ENCODE assay signal across 13 cellular contexts in genomic region chr21:34199121-34199910, GRCh38.
DNase-seq lines count a peak whose midpoint lies in the region; ATAC-seq and TF ChIP-seq lines count a peak whose summit lies in the region.
"Had no signal": no experiment of that assay in that cellular context is flagged by ENCODE, and none has a peak within 500 bp of the region (broad histone marks: within the 10 kb centered on the region; RNA-seq: fewer than 3 reads in every experiment).

No MANE protein-coding gene starts in this region.

- DNase-seq in activated T-cell treated with anti-CD3 and anti-CD28 coated beads, Interleukin-2, amount 50 U/mL, for 72 hours, result no peak
- DNase-seq in activated T-cell treated with anti-CD3 and anti-CD28 coated beads for 4 hours (no peak), T-helper 17 cell (no peak), endodermal cell (no peak), HK-2 (ENCODE audit: unreplicated experiment) (no peak), SIG-M5 (lab: John Stamatoyannopoulos, UW) (no peak)
- no peak for DNase-seq in stimulated activated naive CD8-positive, alpha-beta T cell treated with anti-CD3 and anti-CD28 coated beads, Interleukin-15, amount 100 ng/mL, for 72 hours
- DNase-seq: BE2C; effector memory CD4-positive, alpha-beta T cell; NCI-H2107; transverse colon had no signal

- peaks cover 5% of the 10 kb centered on the region for H3K4me1 ChIP-seq in endodermal cell (ENCODE audit: control insufficient read depth, insufficient read depth, low read length)

- peaks cover 53% of the 10 kb centered on the region for H3K4me1 Mint-ChIP-seq in activated T-cell treated with anti-CD3 and anti-CD28 coated beads, Interleukin-2, amount 50 U/mL, for 72 hours (ENCODE audit: low read depth)
- peaks cover 19% of the 10 kb centered on the region for H3K4me1 Mint-ChIP-seq in T-helper 17 cell
- peaks cover 69% of the 10 kb centered on the region for H3K4me1 Mint-ChIP-seq in endodermal cell
- peaks cover 57% of the 10 kb centered on the region for H3K4me1 Mint-ChIP-seq in stimulated activated naive CD8-positive, alpha-beta T cell treated with anti-CD3 and anti-CD28 coated beads, Interleukin-15, amount 100 ng/mL, for 72 hours

- H3K4me3 Mint-ChIP-seq in activated T-cell treated with anti-CD3 and anti-CD28 coated beads, Interleukin-2, amount 50 U/mL, for 72 hours, result peak overlapping the region; percentile 50 to 72
- peak overlapping the region; percentile 57 for H3K4me3 Mint-ChIP-seq in T-helper 17 cell
- H3K4me3 Mint-ChIP-seq in endodermal cell, result no peak overlapping the region
- H3K4me3 Mint-ChIP-seq in stimulated activated naive CD8-positive, alpha-beta T cell treated with anti-CD3 and anti-CD28 coated beads, Interleukin-15, amount 100 ng/mL, for 72 hours, result peak overlapping the region; percentile 38 to 42

- 92 to 100% methylated on average over 2 to 7 of the region's 7 CpGs for WGBS in endodermal cell (ENCODE audit: insufficient coverage in 1 of 2, insufficient read length in 1 of 2), 2 experiments

- no peak for TF ChIP-seq CTCF in endodermal cell (conservative IDR thresholded peaks at IDR 0.05)

- no peaks in the 10 kb centered on the region for H3K9me3 Mint-ChIP-seq in activated T-cell treated with anti-CD3 and anti-CD28 coated beads, Interleukin-2, amount 50 U/mL, for 72 hours
- H3K9me3 Mint-ChIP-seq in endodermal cell, result no peaks in the 10 kb centered on the region
- H3K9me3 Mint-ChIP-seq in stimulated activated naive CD8-positive, alpha-beta T cell treated with anti-CD3 and anti-CD28 coated beads, Interleukin-15, amount 100 ng/mL, for 72 hours, result no peaks in the 10 kb centered on the region

- H3K27me3 ChIP-seq in endodermal cell (ENCODE audit: control insufficient read depth, insufficient read depth, low read length, poor library complexity, severe bottlenecking), result peaks cover 5% of the 10 kb centered on the region
- H3K27me3 ChIP-seq: BE2C, transverse colon had no signal

- H3K36me3 Mint-ChIP-seq in activated T-cell treated with anti-CD3 and anti-CD28 coated beads, Interleukin-2, amount 50 U/mL, for 72 hours (ENCODE audit: insufficient read depth in 2 of 2), result no peaks in the 10 kb centered on the region
- H3K36me3 Mint-ChIP-seq in T-helper 17 cell (ENCODE audit: low read depth) (peaks cover 2% of the 10 kb centered on the region), endodermal cell (ENCODE audit: low read depth) (peaks cover 3% of the 10 kb centered on the region)

- no peaks in the 10 kb centered on the region for H3K27me3 Mint-ChIP-seq in activated T-cell treated with anti-CD3 and anti-CD28 coated beads, Interleukin-2, amount 50 U/mL, for 72 hours (ENCODE audit: low read depth)
- peaks cover 6% of the 10 kb centered on the region for H3K27me3 Mint-ChIP-seq in T-helper 17 cell
- peaks cover 3% of the 10 kb centered on the region for H3K27me3 Mint-ChIP-seq in endodermal cell (ENCODE audit: insufficient read depth)
- H3K27me3 Mint-ChIP-seq in stimulated activated naive CD8-positive, alpha-beta T cell treated with anti-CD3 and anti-CD28 coated beads, Interleukin-15, amount 100 ng/mL, for 72 hours, result no peaks in the 10 kb centered on the region

- peak overlapping the region; percentile 38 for H3K27ac Mint-ChIP-seq in activated T-cell treated with anti-CD3 and anti-CD28 coated beads, Interleukin-2, amount 50 U/mL, for 72 hours
- H3K27ac Mint-ChIP-seq in T-helper 17 cell, result peak overlapping the region; percentile 93
- H3K27ac Mint-ChIP-seq in endodermal cell, result peak overlapping the region; percentile 44
- H3K27ac Mint-ChIP-seq in stimulated activated naive CD8-positive, alpha-beta T cell treated with anti-CD3 and anti-CD28 coated beads, Interleukin-15, amount 100 ng/mL, for 72 hours, result peak overlapping the region; percentile 91 to 92

- H3K36me3 ChIP-seq in endodermal cell (ENCODE audit: control insufficient read depth, insufficient read depth, low read length), result no peaks in the 10 kb centered on the region
- H3K36me3 ChIP-seq: BE2C, transverse colon had no signal

- H3K9me3 ChIP-seq in T-helper 17 cell (ENCODE audit: control insufficient read depth, low read length, poor library complexity, severe bottlenecking), result peaks cover 2% of the 10 kb centered on the region
- H3K9me3 ChIP-seq in endodermal cell (ENCODE audit: control insufficient read depth, low read length), result no peaks in the 10 kb centered on the region
- H3K9me3 ChIP-seq: BE2C, transverse colon had no signal

- H3K9ac ChIP-seq in endodermal cell (ENCODE audit: extremely low read depth, low read length, poor library complexity, severe bottlenecking), result no peak overlapping the region

- H3K4me3 ChIP-seq in endodermal cell (ENCODE audit: low read length), result no peak overlapping the region
- H3K4me3 ChIP-seq: transverse colon had no signal

- ATAC-seq in activated T-cell treated with anti-CD3 and anti-CD28 coated beads, Interleukin-2, amount 50 U/mL, for 72 hours (replicated peaks in 1 of 2), result peak; percentile 23 to 26
- ATAC-seq in T-helper 17 cell (peak; percentile 8), HG03442 (IDR thresholded peaks at IDR 0.05; ENCODE audit: unreplicated experiment) (no peak)
- ATAC-seq in stimulated activated naive CD8-positive, alpha-beta T cell treated with anti-CD3 and anti-CD28 coated beads, Interleukin-15, amount 100 ng/mL, for 72 hours, result peak; percentile 41
- ATAC-seq: left lobe of liver had no signal

- H3K27ac ChIP-seq in endodermal cell (ENCODE audit: low read depth, low read length), result no peak overlapping the region

Comparison
In these comparisons a context has a peak if more than half of its experiments do, and no peak if none do; other contexts are left out.
1. H3K27ac Mint-ChIP-seq: peak in every context shown above with its lines; median percentile 93 in T-helper 17 cell; 92 in stimulated activated naive CD8-positive, alpha-beta T cell treated with anti-CD3 and anti-CD28 coated beads, Interleukin-15, amount 100 ng/mL, for 72 hours; 44 in endodermal cell; 38 in activated T-cell treated with anti-CD3 and anti-CD28 coated beads, Interleukin-2, amount 50 U/mL, for 72 hours.